Comparison of ENCODE assay signal across 1 cellular context in genomic region chr12:49110191-49111155, GRCh38.
TF ChIP-seq lines count a peak whose summit lies in the region.

Gene LMBR1L (minus strand): TSS chr12:49110847. CDS start chr12:49110555, 292 bp downstream.

TF ChIP-seq in HEK293, 187 proteins besides CTCF, POLR2A, EP300 and RAD21 (continued from another document and continues in another):
- TF ChIP-seq ZBTB6 (tag by site-specific recombination; IDR thresholded peaks at IDR 0.05) (no peak), KLF10 (tag by site-specific recombination; IDR thresholded peaks at IDR 0.05) (peak; percentile 19; the same call in 1 of the 2 replicates), ZNF623 (tag by site-specific recombination; IDR thresholded peaks at IDR 0.05) (no peak), ZNF394 (tag by site-specific recombination; IDR thresholded peaks at IDR 0.05; ENCODE audit: borderline replicate concordance) (peak; percentile 75; the same call in 1 of the 2 replicates), PRDM10 (tag by site-specific recombination; IDR thresholded peaks at IDR 0.05) (peak; percentile 73), ZSCAN23 (tag by site-specific recombination; IDR thresholded peaks at IDR 0.05) (no peak), ZNF645 (tag by site-specific recombination; IDR thresholded peaks at IDR 0.05) (no peak), ZNF148 (tag by site-specific recombination; IDR thresholded peaks at IDR 0.05; ENCODE audit: borderline replicate concordance) (no peak), ZNF155 (tag by site-specific recombination; IDR thresholded peaks at IDR 0.05) (no peak), SP2 (tag by site-specific recombination; IDR thresholded peaks at IDR 0.05) (peak; percentile 95), OSR2 (tag by site-specific recombination; IDR thresholded peaks at IDR 0.05) (no peak), ZNF529 (tag by site-specific recombination; IDR thresholded peaks at IDR 0.05; ENCODE audit: insufficient replicate concordance) (no peak), ZNF362 (tag by site-specific recombination; IDR thresholded peaks at IDR 0.05) (no peak), ZNF433 (tag by site-specific recombination; IDR thresholded peaks at IDR 0.05; ENCODE audit: low read depth) (no peak), ZNF530 (tag by site-specific recombination; IDR thresholded peaks at IDR 0.05; ENCODE audit: low read depth) (no peak), HIC1 (tag by site-specific recombination; IDR thresholded peaks at IDR 0.05) (no peak), ZNF202 (tag by site-specific recombination; IDR thresholded peaks at IDR 0.05; ENCODE audit: borderline replicate concordance) (no peak), ZNF785 (tag by site-specific recombination; IDR thresholded peaks at IDR 0.05) (no peak), ZNF610 (tag by site-specific recombination; IDR thresholded peaks at IDR 0.05; ENCODE audit: borderline replicate concordance) (no peak), ZNF843 (tag by site-specific recombination; IDR thresholded peaks at IDR 0.05) (0 out of 2 replicates have a peak, but pooled peaks have one; percentile 10), ZNF48 (tag by site-specific recombination; IDR thresholded peaks at IDR 0.05) (no peak), ZNF239 (tag by site-specific recombination; IDR thresholded peaks at IDR 0.05) (no peak), ZBTB10 (tag by site-specific recombination; IDR thresholded peaks at IDR 0.05) (peak; percentile 60), TSHZ1 (tag by site-specific recombination; IDR thresholded peaks at IDR 0.05; ENCODE audit: borderline replicate concordance) (no peak), ZNF776 (tag by site-specific recombination; IDR thresholded peaks at IDR 0.05; ENCODE audit: borderline replicate concordance) (no peak), ZNF549 (tag by site-specific recombination; IDR thresholded peaks at IDR 0.05) (no peak), ZNF24 (tag by site-specific recombination; IDR thresholded peaks at IDR 0.05) (no peak; the same call in none of the 2 replicates), ZNF670 (tag by site-specific recombination; IDR thresholded peaks at IDR 0.05; ENCODE audit: low read depth) (no peak), ZNF114 (tag by site-specific recombination; IDR thresholded peaks at IDR 0.05) (no peak), ZNF449 (tag by site-specific recombination; IDR thresholded peaks at IDR 0.05) (no peak), ZNF544 (tag by site-specific recombination; IDR thresholded peaks at IDR 0.05) (no peak), BCL11B (tag by site-specific recombination; IDR thresholded peaks at IDR 0.05; ENCODE audit: low read depth) (no peak), ZNF692 (tag by site-specific recombination; IDR thresholded peaks at IDR 0.05) (peak; percentile 99), ZNF2 (tag by site-specific recombination; IDR thresholded peaks at IDR 0.05) (peak; percentile 24; the same call in 1 of the 2 replicates), ZBTB21 (tag by site-specific recombination; IDR thresholded peaks at IDR 0.05) (peak; percentile 87), ZNF175 (tag by site-specific recombination; IDR thresholded peaks at IDR 0.05) (no peak), ZBTB48 (tag by site-specific recombination; IDR thresholded peaks at IDR 0.05) (peak; percentile 94), ZFP69B (tag by site-specific recombination; IDR thresholded peaks at IDR 0.05) (peak; percentile 99)
